ENCODE assay signal across 9 cellular contexts in genomic region chr11:115912484-115912945, GRCh38.
DNase-seq lines count a peak whose midpoint lies in the region; ATAC-seq, FAIRE-seq and TF ChIP-seq lines count a peak whose summit lies in the region.
"Had no signal": no experiment of that assay in that cellular context is flagged by ENCODE, and none has a peak within 500 bp of the region (broad histone marks: within the 10 kb centered on the region; RNA-seq: fewer than 3 reads in every experiment).

No MANE protein-coding gene starts in this region.

- H3K4me2 ChIP-seq in astrocyte (ENCODE audit: low read length) (no peak overlapping the region), smooth muscle cell (no peak overlapping the region)

- TF ChIP-seq CTCF in astrocyte (IDR thresholded peaks at IDR 0.05; ENCODE audit: insufficient read depth, low read depth, low read length) (peak; percentile 44), smooth muscle cell (IDR thresholded peaks at IDR 0.05; ENCODE audit: borderline replicate concordance, insufficient read depth, poor library complexity, severe bottlenecking) (peak; percentile 41)

- H3K4me3 Mint-ChIP-seq in astrocyte (ENCODE audit: unreplicated experiment), result no peak overlapping the region

- FAIRE-seq in astrocyte (lab: Jason Lieb, UNC), result no peak

- H3K36me3 ChIP-seq in astrocyte (ENCODE audit: insufficient read depth, low read length), result no peaks in the 10 kb centered on the region
- no peaks in the 10 kb centered on the region for H3K36me3 ChIP-seq in smooth muscle cell (ENCODE audit: low read depth)
- H3K36me3 ChIP-seq: SJSA1 had no signal

- peak; percentile 47 for ATAC-seq in HG03378 (IDR thresholded peaks at IDR 0.05; ENCODE audit: unreplicated experiment)

- H3K36me3 Mint-ChIP-seq in astrocyte (ENCODE audit: low read depth, unreplicated experiment), result no peaks in the 10 kb centered on the region

- H3K27me3 ChIP-seq in astrocyte (ENCODE audit: insufficient read depth, low read length) (no peaks in the 10 kb centered on the region), smooth muscle cell (ENCODE audit: low read depth) (peaks cover 10% of the 10 kb centered on the region)
- H3K27me3 ChIP-seq: SJSA1 had no signal

- no peaks in the 10 kb centered on the region for H4K20me1 ChIP-seq in astrocyte (ENCODE audit: insufficient read depth, low read length)
- H4K20me1 ChIP-seq in smooth muscle cell (ENCODE audit: low read depth), result no peaks in the 10 kb centered on the region

- no peak overlapping the region for H3K27ac Mint-ChIP-seq in astrocyte (ENCODE audit: unreplicated experiment)

- no peak overlapping the region for H3K9ac ChIP-seq in astrocyte (ENCODE audit: low read length)
- no peak overlapping the region for H3K9ac ChIP-seq in smooth muscle cell (ENCODE audit: low read depth)

- WGBS in smooth muscle cell (ENCODE audit: low lambda C conversion rate), result 91% methylated on average over 2 of the region's 2 CpGs

- peaks cover 16% of the 10 kb centered on the region for H3K27me3 Mint-ChIP-seq in astrocyte (ENCODE audit: low read depth, unreplicated experiment)

- H2AFZ ChIP-seq in astrocyte (ENCODE audit: low read depth, low read length), result no peak overlapping the region
- H2AFZ ChIP-seq in smooth muscle cell (ENCODE audit: low read depth), result no peak overlapping the region

- peaks cover 8% of the 10 kb centered on the region for H3K4me1 Mint-ChIP-seq in astrocyte (ENCODE audit: low read depth, unreplicated experiment)

- H3K27ac ChIP-seq in astrocyte (ENCODE audit: low read depth, low read length) (no peak overlapping the region), smooth muscle cell (ENCODE audit: low read depth) (no peak overlapping the region)
- H3K27ac ChIP-seq: SJSA1 had no signal

- H3K9me3 ChIP-seq in astrocyte (ENCODE audit: insufficient read depth, low read depth, low read length) (no peaks in the 10 kb centered on the region), smooth muscle cell (replicated peaks; ENCODE audit: low read depth) (no peaks in the 10 kb centered on the region)
- H3K9me3 ChIP-seq: SJSA1 had no signal

- DNase-seq in NCI-H82 (lab: John Stamatoyannopoulos, UW) (peak; percentile 43), NCI-H82 treated with DMSO at 0.1 percent for 48 hours (lab: John Stamatoyannopoulos, UW; ENCODE audit: unreplicated experiment) (no peak), astrocyte (ENCODE audit: low read depth) (no peak), smooth muscle cell (lab: John Stamatoyannopoulos, UW; ENCODE audit: unreplicated experiment) (no peak), LoVo (ENCODE audit: low spot score) (no peak)
- no peak for DNase-seq in activated T-cell treated with anti-CD3 and anti-CD28 coated beads, Interleukin-2, amount 50 U/mL, for 1 hour
- no peak for DNase-seq in activated CD8-positive, alpha-beta memory T cell treated with anti-CD3 and anti-CD28 coated beads for 24 hours

- H3K79me2 ChIP-seq in astrocyte (ENCODE audit: insufficient read depth, low read length), result no peaks in the 10 kb centered on the region
- H3K79me2 ChIP-seq in smooth muscle cell (ENCODE audit: low read depth), result no peaks in the 10 kb centered on the region

- H3K4me1 ChIP-seq in astrocyte (ENCODE audit: insufficient read depth, low read length) (no peaks in the 10 kb centered on the region), smooth muscle cell (ENCODE audit: low read depth) (peaks cover 14% of the 10 kb centered on the region)
- H3K4me1 ChIP-seq: SJSA1 had no signal

- H3F3A ChIP-seq in smooth muscle cell (ENCODE audit: low read depth), result no peaks in the 10 kb centered on the region

- H3K4me3 ChIP-seq in astrocyte (ENCODE audit: insufficient read depth, low read depth, low read length) (no peak overlapping the region), smooth muscle cell (no peak overlapping the region)
- H3K4me3 ChIP-seq: SJSA1 had no signal

- H3K9me3 Mint-ChIP-seq in astrocyte (ENCODE audit: unreplicated experiment), result no peaks in the 10 kb centered on the region
